ENCODE assay signal across 30 cellular contexts in the genomic region with DNA sequence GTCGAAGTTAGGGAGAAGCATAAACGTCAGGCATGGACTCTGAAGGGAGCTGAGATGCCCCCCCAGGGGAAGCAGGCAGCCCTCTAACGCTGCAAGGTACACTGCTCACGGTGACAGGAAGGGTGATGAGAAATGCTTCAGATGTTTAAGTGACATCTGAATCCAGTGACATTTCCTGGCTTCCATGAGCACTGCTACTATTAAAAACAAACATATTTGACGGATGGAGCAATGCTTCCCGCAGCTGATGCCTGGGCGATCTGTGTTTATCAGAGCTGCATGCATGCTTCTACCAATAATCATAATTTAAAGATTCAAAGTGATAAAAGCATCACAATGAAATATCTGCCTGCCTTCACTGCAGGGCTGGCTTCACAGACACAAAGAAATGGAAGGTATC.
A peak's percentile ranks its signal among the peaks of the same experiment; 100 is the strongest.
DNase-seq lines count a peak whose midpoint lies in the region; ATAC-seq and TF ChIP-seq lines count a peak whose summit lies in the region.
"Had no signal": no experiment of that assay in that cellular context is flagged by ENCODE, and none has a peak within 500 bp of the region (broad histone marks: within the 10 kb centered on the region; RNA-seq: fewer than 3 reads in every experiment).

No MANE protein-coding gene starts in this region.

- no peak overlapping the region for H3K4me3 Mint-ChIP-seq in activated T-cell treated with anti-CD3 and anti-CD28 coated beads, Interleukin-2, amount 50 U/mL, for 24 hours
- peak overlapping the region in 1 of 2 donors; percentile 29 for H3K4me3 Mint-ChIP-seq in activated T-cell treated with anti-CD3 and anti-CD28 coated beads, Interleukin-2, amount 50 U/mL, for 72 hours
- peak overlapping the region in 6 of 7 donors; percentile 37 to 69 (median 56) for H3K4me3 Mint-ChIP-seq in CD8-positive, alpha-beta memory T cell
- H3K4me3 Mint-ChIP-seq in neural crest cell: no peak overlapping the region
- H3K4me3 Mint-ChIP-seq: activated naive CD4-positive, alpha-beta T cell treated with anti-CD3 and anti-CD28 coated beads, Interleukin-2, amount 10 ng/mL, durations not matched to agents 7 days and 5 days; nephron; type B pancreatic cell had no signal

- no peak overlapping the region for H3K4me3 ChIP-seq in CD8-positive, alpha-beta memory T cell (ENCODE audit: low read length)
- H3K4me3 ChIP-seq in esophagus muscularis mucosa: no peak overlapping the region
- no peak overlapping the region for H3K4me3 ChIP-seq in lower lobe of right lung
- H3K4me3 ChIP-seq: A549, ascending aorta had no signal

- H3K27me3 Mint-ChIP-seq in activated T-cell treated with anti-CD3 and anti-CD28 coated beads, Interleukin-2, amount 50 U/mL, for 24 hours: no peaks in the 10 kb centered on the region
- no peaks in the 10 kb centered on the region for H3K27me3 Mint-ChIP-seq in activated T-cell treated with anti-CD3 and anti-CD28 coated beads, Interleukin-2, amount 50 U/mL, for 72 hours (ENCODE audit: low read depth)
- H3K27me3 Mint-ChIP-seq in CD8-positive, alpha-beta memory T cell: no peaks in the 10 kb centered on the region
- no peaks in the 10 kb centered on the region for H3K27me3 Mint-ChIP-seq in neural crest cell (ENCODE audit: low read depth)
- H3K27me3 Mint-ChIP-seq: activated naive CD4-positive, alpha-beta T cell treated with anti-CD3 and anti-CD28 coated beads, Interleukin-2, amount 10 ng/mL, durations not matched to agents 7 days and 5 days; type B pancreatic cell had no signal

- no peaks in the 10 kb centered on the region for H3K27me3 ChIP-seq in CD8-positive, alpha-beta memory T cell (ENCODE audit: insufficient read depth, low read length, poor library complexity, severe bottlenecking)
- H3K27me3 ChIP-seq in esophagus muscularis mucosa: no peaks in the 10 kb centered on the region
- no peaks in the 10 kb centered on the region for H3K27me3 ChIP-seq in lower lobe of right lung (ENCODE audit: low read depth)
- H3K27me3 ChIP-seq: ascending aorta had no signal

- H3K9me3 Mint-ChIP-seq in activated T-cell treated with anti-CD3 and anti-CD28 coated beads, Interleukin-2, amount 50 U/mL, for 24 hours: no peaks in the 10 kb centered on the region
- H3K9me3 Mint-ChIP-seq in activated T-cell treated with anti-CD3 and anti-CD28 coated beads, Interleukin-2, amount 50 U/mL, for 72 hours: no peaks in the 10 kb centered on the region
- no peaks in the 10 kb centered on the region for H3K9me3 Mint-ChIP-seq in CD8-positive, alpha-beta memory T cell
- H3K9me3 Mint-ChIP-seq in neural crest cell: no peaks in the 10 kb centered on the region
- H3K9me3 Mint-ChIP-seq: activated naive CD4-positive, alpha-beta T cell treated with anti-CD3 and anti-CD28 coated beads, Interleukin-2, amount 10 ng/mL, durations not matched to agents 7 days and 5 days; nephron; type B pancreatic cell had no signal

- CTCF ChIA-PET in CD8-positive, alpha-beta memory T cell (lab: Charles Lee): interaction anchor here (1.0 to 1.3 kb wide), 5 partner anchors 13 to 152 kb away, joined by 3 to 4 read pairs (median 3); no protein-coding TSS in a partner anchor

- no peak for DNase-seq in activated T-cell treated with anti-CD3 and anti-CD28 coated beads, Interleukin-2, amount 50 U/mL, for 24 hours
- DNase-seq in activated T-cell treated with anti-CD3 and anti-CD28 coated beads, Interleukin-2, amount 50 U/mL, for 72 hours: no peak
- peak in 1 of 5 donors; percentile 51 for DNase-seq in CD8-positive, alpha-beta memory T cell
- peak; percentile 42 for DNase-seq in esophagus muscularis mucosa (ENCODE audit: extremely low spot score)
- DNase-seq in neural crest cell (ENCODE audit: low read depth, low spot score): no peak
- no peak for DNase-seq in NCI-H1105 (lab: John Stamatoyannopoulos, UW)
- no peak for DNase-seq in lower lobe of right lung
- DNase-seq: activated CD4-positive, alpha-beta T cell treated with anti-CD3 and anti-CD28 coated beads, Interleukin-2, amount 50 U/mL, for 48 hours; activated CD4-positive, CD25-positive, alpha-beta regulatory T cell; activated naive CD4-positive, alpha-beta T cell treated with anti-CD3 and anti-CD28 coated beads, Interleukin-2, amount 10 ng/mL, durations not matched to agents 7 days and 5 days; activated T-cell treated with anti-CD3 and anti-CD28 coated beads, Interleukin-2, amount 50 U/mL, for 48 hours; caudate nucleus; dermis blood vessel endothelial cell; DND-41; H7; hypothalamus; left ventricle myocardium superior; midbrain; NCI-H1092 treated with DMSO at 0.1 percent for 48 hours; NCI-H2029 treated with DMSO at 0.1 percent for 48 hours; NCI-H2227 treated with DMSO at 0.1 percent for 48 hours; NCI-H526 treated with DMSO at 0.1 percent for 48 hours; right cardiac atrium; stimulated activated CD4-positive, alpha-beta T cell treated with anti-CD3 and anti-CD28 coated beads, Interleukin-2, amount 100 ng/mL, for 48 hours; T-helper 1 cell had no signal

- H3K9me3 ChIP-seq in CD8-positive, alpha-beta memory T cell (ENCODE audit: low read length): no peaks in the 10 kb centered on the region
- H3K9me3 ChIP-seq in esophagus muscularis mucosa: no peaks in the 10 kb centered on the region
- H3K9me3 ChIP-seq in lower lobe of right lung: no peaks in the 10 kb centered on the region
- H3K9me3 ChIP-seq: A549, ascending aorta had no signal

- H3K36me3 ChIP-seq in CD8-positive, alpha-beta memory T cell (ENCODE audit: insufficient read depth, low read length): no peaks in the 10 kb centered on the region
- no peaks in the 10 kb centered on the region for H3K36me3 ChIP-seq in esophagus muscularis mucosa
- H3K36me3 ChIP-seq in lower lobe of right lung: no peaks in the 10 kb centered on the region
- H3K36me3 ChIP-seq: ascending aorta had no signal

- TF ChIP-seq CTCF in esophagus muscularis mucosa (IDR thresholded peaks at IDR 0.05) (no peak), neural crest cell (conservative IDR thresholded peaks at IDR 0.05) (no peak), lower lobe of right lung (IDR thresholded peaks at IDR 0.05) (no peak)

- peak overlapping the region; percentile 26 for H3K27ac Mint-ChIP-seq in activated T-cell treated with anti-CD3 and anti-CD28 coated beads, Interleukin-2, amount 50 U/mL, for 24 hours
- no peak overlapping the region for H3K27ac Mint-ChIP-seq in activated T-cell treated with anti-CD3 and anti-CD28 coated beads, Interleukin-2, amount 50 U/mL, for 72 hours
- H3K27ac Mint-ChIP-seq in CD8-positive, alpha-beta memory T cell: peak overlapping the region; percentile 36 to 99 (median 98)
- peak overlapping the region; percentile 23 for H3K27ac Mint-ChIP-seq in neural crest cell (ENCODE audit: unreplicated experiment)
- H3K27ac Mint-ChIP-seq: nephron, type B pancreatic cell had no signal

- 43% methylated on average over 7 of the region's 7 CpGs for WGBS in esophagus muscularis mucosa

- ATAC-seq in activated T-cell treated with anti-CD3 and anti-CD28 coated beads, Interleukin-2, amount 50 U/mL, for 72 hours (replicated peaks in 1 of 2): no peak
- ATAC-seq in lower lobe of right lung (no peak), HG03571 (IDR thresholded peaks at IDR 0.05; ENCODE audit: unreplicated experiment) (no peak)
- ATAC-seq: A549, left ventricle myocardium superior, right cardiac atrium had no signal

- H3K4me1 Mint-ChIP-seq in activated T-cell treated with anti-CD3 and anti-CD28 coated beads, Interleukin-2, amount 50 U/mL, for 24 hours (ENCODE audit: low read depth): peaks cover 71% of the 10 kb centered on the region
- H3K4me1 Mint-ChIP-seq in activated T-cell treated with anti-CD3 and anti-CD28 coated beads, Interleukin-2, amount 50 U/mL, for 72 hours (ENCODE audit: low read depth): peaks cover 65% of the 10 kb centered on the region
- peaks cover 74 to 93% (median 90%) of the 10 kb centered on the region in 3 donors for H3K4me1 Mint-ChIP-seq in CD8-positive, alpha-beta memory T cell
- peaks cover 11% of the 10 kb centered on the region for H3K4me1 Mint-ChIP-seq in neural crest cell

- no peak overlapping the region for H3K27ac ChIP-seq in CD8-positive, alpha-beta memory T cell (ENCODE audit: low read depth, low read length)
- no peak overlapping the region for H3K27ac ChIP-seq in esophagus muscularis mucosa (replicated peaks in 1 of 4)
- no peak overlapping the region for H3K27ac ChIP-seq in lower lobe of right lung
- H3K27ac ChIP-seq: A549, ascending aorta had no signal

- no peak for TF ChIP-seq EP300 in esophagus muscularis mucosa (IDR thresholded peaks at IDR 0.05)

- intact Hi-C loops in esophagus muscularis mucosa (cut with DNase I) (no loop called here), lower lobe of right lung (cut with DNase I) (no loop called here)

- peaks cover 62% of the 10 kb centered on the region for H3K4me1 ChIP-seq in CD8-positive, alpha-beta memory T cell (ENCODE audit: insufficient read depth, low read length)
- peaks cover 0 to 6% (median 4%) of the 10 kb centered on the region in 4 donors for H3K4me1 ChIP-seq in esophagus muscularis mucosa
- peaks cover 7% of the 10 kb centered on the region for H3K4me1 ChIP-seq in lower lobe of right lung
- H3K4me1 ChIP-seq: A549, ascending aorta had no signal

- no peaks in the 10 kb centered on the region for H3K36me3 Mint-ChIP-seq in activated T-cell treated with anti-CD3 and anti-CD28 coated beads, Interleukin-2, amount 50 U/mL, for 24 hours (ENCODE audit: low read depth)
- H3K36me3 Mint-ChIP-seq in activated T-cell treated with anti-CD3 and anti-CD28 coated beads, Interleukin-2, amount 50 U/mL, for 72 hours (ENCODE audit: insufficient read depth in 2 of 2): no peaks in the 10 kb centered on the region
- peaks cover 0 to 3% (median 2%) of the 10 kb centered on the region in 3 donors for H3K36me3 Mint-ChIP-seq in CD8-positive, alpha-beta memory T cell
- H3K36me3 Mint-ChIP-seq in neural crest cell (ENCODE audit: low read depth): no peaks in the 10 kb centered on the region
- H3K36me3 Mint-ChIP-seq: type B pancreatic cell had no signal

- POLR2A ChIA-PET in CD8-positive, alpha-beta memory T cell (lab: Charles Lee): interaction anchor here (1.0 to 1.1 kb wide), 2 partner anchors 12 to 15 kb away, joined by 3 to 4 read pairs; no protein-coding TSS in a partner anchor

- no peak for TF ChIP-seq POLR2A in esophagus muscularis mucosa (IDR thresholded peaks at IDR 0.05; ENCODE audit: low read depth)

Comparison
In these comparisons a context has a peak if more than half of its experiments do, and no peak if none do; other contexts are left out.
1. H3K4me3 Mint-ChIP-seq: peak in CD8-positive, alpha-beta memory T cell (6 of 7); none in activated T-cell treated with anti-CD3 and anti-CD28 coated beads, Interleukin-2, amount 50 U/mL, for 24 hours (single experiment) and neural crest cell (single experiment).